ENCODE assay signal across 17 cellular contexts in genomic region chr5:177142029-177142681, GRCh38. TPM values are rescaled to one million over a fixed set of nuclear protein-coding genes. Genes with fewer than 3 reads are reported as not detected.
DNase-seq lines count a peak whose midpoint lies in the region; ATAC-seq and TF ChIP-seq lines count a peak whose summit lies in the region.
"Had no signal": no experiment of that assay in that cellular context is flagged by ENCODE, and none has a peak within 500 bp of the region (broad histone marks: within the 10 kb centered on the region; RNA-seq: fewer than 3 reads in every experiment).

No MANE protein-coding gene starts in this region.

- intact Hi-C loops in Right ventricle myocardium superior (cut with DNase I): no loop called here
- intact Hi-C loops in left lung (cut with DNase I): no loop called here

- DNase-seq in Right ventricle myocardium superior (no peak), right atrium auricular region (ENCODE audit: low spot score) (no peak), left lung (no peak), MV-4-11 (lab: John Stamatoyannopoulos, UW) (no peak), HUDEP-2 (lab: John Stamatoyannopoulos, UW; ENCODE audit: unreplicated experiment in 76 of 76) (no peak)
- no peak for DNase-seq in stimulated activated effector memory CD8-positive, alpha-beta T cell treated with anti-CD3 and anti-CD28 coated beads, Interleukin-12 subunit alpha, Interleukin-12 subunit beta, amount 100 ng/mL, for 72 hours (ENCODE audit: low spot score in 2 of 2)
- DNase-seq: activated CD4-positive, alpha-beta T cell treated with anti-CD3 and anti-CD28 coated beads for 48 hours; activated gamma-delta T cell; amniotic stem cell; H7; NCI-H510A treated with DMSO at 0.1 percent for 48 hours; PC-3; T1000; testis had no signal

- H3K4me1 ChIP-seq in right atrium auricular region: peaks cover 0 to 32% of the 10 kb centered on the region in 2 donors
- H3K4me1 ChIP-seq in left lung: peaks cover 12 to 45% of the 10 kb centered on the region in 2 donors

- H3K4me1 Mint-ChIP-seq in activated T-helper 17 cell treated with anti-CD3 and anti-CD28 coated beads, Interleukin-2, amount 50 U/mL, for 72 hours: peaks cover 20% of the 10 kb centered on the region
- H3K4me1 Mint-ChIP-seq in stimulated activated effector memory CD8-positive, alpha-beta T cell treated with anti-CD3 and anti-CD28 coated beads, Interleukin-12 subunit alpha, Interleukin-12 subunit beta, amount 100 ng/mL, for 72 hours: peaks cover 34% of the 10 kb centered on the region

- H3K9me3 Mint-ChIP-seq in activated T-helper 17 cell treated with anti-CD3 and anti-CD28 coated beads, Interleukin-2, amount 50 U/mL, for 72 hours: no peaks in the 10 kb centered on the region
- H3K9me3 Mint-ChIP-seq in stimulated activated effector memory CD8-positive, alpha-beta T cell treated with anti-CD3 and anti-CD28 coated beads, Interleukin-12 subunit alpha, Interleukin-12 subunit beta, amount 100 ng/mL, for 72 hours: no peaks in the 10 kb centered on the region

- peaks cover 98% of the 10 kb centered on the region for H3K36me3 Mint-ChIP-seq in activated T-helper 17 cell treated with anti-CD3 and anti-CD28 coated beads, Interleukin-2, amount 50 U/mL, for 72 hours (ENCODE audit: low read depth)
- H3K36me3 Mint-ChIP-seq in stimulated activated effector memory CD8-positive, alpha-beta T cell treated with anti-CD3 and anti-CD28 coated beads, Interleukin-12 subunit alpha, Interleukin-12 subunit beta, amount 100 ng/mL, for 72 hours: peaks cover 98% of the 10 kb centered on the region

- H3K9me3 ChIP-seq in right atrium auricular region (no peaks in the 10 kb centered on the region), left lung (no peaks in the 10 kb centered on the region)
- H3K9me3 ChIP-seq: ovary, testis had no signal

- ATAC-seq in Right ventricle myocardium superior (ENCODE audit: poor library complexity) (peak; percentile 86), left lung (peak; percentile 33), HG03442 (IDR thresholded peaks at IDR 0.05; ENCODE audit: unreplicated experiment) (no peak)
- ATAC-seq in activated T-helper 17 cell treated with anti-CD3 and anti-CD28 coated beads, Interleukin-2, amount 50 U/mL, for 72 hours (replicated peaks): no peak
- ATAC-seq in stimulated activated effector memory CD8-positive, alpha-beta T cell treated with anti-CD3 and anti-CD28 coated beads, Interleukin-12 subunit alpha, Interleukin-12 subunit beta, amount 100 ng/mL, for 72 hours: no peak
- ATAC-seq: PC-3 had no signal

- no peak overlapping the region for H3K4me3 ChIP-seq in right atrium auricular region
- no peak overlapping the region for H3K4me3 ChIP-seq in left lung
- H3K4me3 ChIP-seq: ovary, testis had no signal

- no peaks in the 10 kb centered on the region for H3K27me3 Mint-ChIP-seq in activated T-helper 17 cell treated with anti-CD3 and anti-CD28 coated beads, Interleukin-2, amount 50 U/mL, for 72 hours

- TF ChIP-seq CTCF in right atrium auricular region (IDR thresholded peaks at IDR 0.05): no peak
- TF ChIP-seq CTCF in left lung (IDR thresholded peaks at IDR 0.05): no peak

- no peaks in the 10 kb centered on the region for H3K27me3 ChIP-seq in right atrium auricular region
- H3K27me3 ChIP-seq in left lung: no peaks in the 10 kb centered on the region
- H3K27me3 ChIP-seq: ovary, testis had no signal

- no peak overlapping the region for H3K4me3 Mint-ChIP-seq in activated T-helper 17 cell treated with anti-CD3 and anti-CD28 coated beads, Interleukin-2, amount 50 U/mL, for 72 hours
- H3K4me3 Mint-ChIP-seq in stimulated activated effector memory CD8-positive, alpha-beta T cell treated with anti-CD3 and anti-CD28 coated beads, Interleukin-12 subunit alpha, Interleukin-12 subunit beta, amount 100 ng/mL, for 72 hours: no peak overlapping the region

- H3K27ac ChIP-seq in right atrium auricular region (peak overlapping the region in 1 of 2 donors; percentile 15), left lung (no peak overlapping the region)
- H3K27ac ChIP-seq: ovary, testis had no signal

- H3K36me3 ChIP-seq in right atrium auricular region (peaks cover 21% of the 10 kb centered on the region), left lung (peaks cover 0 to 79% of the 10 kb centered on the region in 2 donors)
- H3K36me3 ChIP-seq: ovary had no signal

- peak overlapping the region; percentile 32 for H3K27ac Mint-ChIP-seq in activated T-helper 17 cell treated with anti-CD3 and anti-CD28 coated beads, Interleukin-2, amount 50 U/mL, for 72 hours
- H3K27ac Mint-ChIP-seq in stimulated activated effector memory CD8-positive, alpha-beta T cell treated with anti-CD3 and anti-CD28 coated beads, Interleukin-12 subunit alpha, Interleukin-12 subunit beta, amount 100 ng/mL, for 72 hours: peak overlapping the region; percentile 8

RNA-seq across cellular contexts. Expression of gene NSD1, which starts 8.6 kb away (rescaled TPM):
- total RNA-seq in Right ventricle myocardium superior (33.6 TPM), right atrium auricular region (10 to 100 TPM; 25.4 to 26.7 TPM), left lung (10 to 100 TPM; 71.2 to 79.7 TPM)
- 10 to 100 TPM; 66.7 to 86.1 TPM for total RNA-seq in activated T-helper 17 cell treated with anti-CD3 and anti-CD28 coated beads, Interleukin-2, amount 50 U/mL, for 72 hours

RNA-seq across cellular contexts. Expression of gene FGFR4, which starts 55.4 kb away (rescaled TPM):
- total RNA-seq in Right ventricle myocardium superior (2.3 TPM), right atrium auricular region (1 to 10 TPM in 1 of 2 donors, under 1 TPM in 1; 0.48 to 1.5 TPM), left lung (10 to 100 TPM; 14.8 to 99.9 TPM)
- total RNA-seq in activated T-helper 17 cell treated with anti-CD3 and anti-CD28 coated beads, Interleukin-2, amount 50 U/mL, for 72 hours: 1 to 10 TPM; 1.7 to 2.4 TPM

Comparison
In these comparisons a context has a peak if more than half of its experiments do, and no peak if none do; other contexts are left out.
1. ATAC-seq: peak in Right ventricle myocardium superior (single experiment) and left lung (single experiment); none in activated T-helper 17 cell treated with anti-CD3 and anti-CD28 coated beads, Interleukin-2, amount 50 U/mL, for 72 hours (single experiment), stimulated activated effector memory CD8-positive, alpha-beta T cell treated with anti-CD3 and anti-CD28 coated beads, Interleukin-12 subunit alpha, Interleukin-12 subunit beta, amount 100 ng/mL, for 72 hours (single experiment) and HG03442 (single experiment).